In the genomic region with DNA sequence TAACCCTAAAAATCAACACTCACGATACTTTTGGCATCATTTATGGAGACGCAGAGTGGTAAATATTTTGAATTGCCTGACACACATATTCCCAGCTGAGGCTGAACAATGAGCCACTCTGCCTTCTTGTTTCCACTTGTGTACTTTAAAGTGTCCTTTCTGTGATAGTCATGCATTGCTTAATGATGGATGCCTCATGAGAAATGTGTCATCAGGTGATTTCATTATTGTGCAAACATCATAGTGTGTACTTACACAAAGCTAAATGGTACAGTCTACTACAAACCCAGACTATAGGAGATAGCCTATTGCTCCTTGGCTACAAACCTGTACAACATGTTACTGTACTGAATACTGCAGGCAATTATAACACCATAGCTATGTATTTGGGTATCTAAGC, we compare ENCODE assay signal across 16 cellular contexts. TPM values are rescaled to one million over a fixed set of nuclear protein-coding genes. Genes with fewer than 3 reads are reported as not detected.
DNase-seq lines count a peak whose midpoint lies in the region; ATAC-seq, FAIRE-seq and TF ChIP-seq lines count a peak whose summit lies in the region.
"Had no signal": no experiment of that assay in that cellular context is flagged by ENCODE, and none has a peak within 500 bp of the region (broad histone marks: within the 10 kb centered on the region; RNA-seq: fewer than 3 reads in every experiment).

No MANE protein-coding gene starts in this region.

- H3K27me3 ChIP-seq in Panc1 (ENCODE audit: control insufficient read depth, insufficient read depth, low read length): no peaks in the 10 kb centered on the region
- H3K27me3 ChIP-seq in small intestine (ENCODE audit: control insufficient read depth in 2 of 2, insufficient read depth in 2 of 2, low read length in 2 of 2): no peaks in the 10 kb centered on the region

- in situ Hi-C loops in Panc1 (cut with HindIII; ENCODE audit: low pct_unique_long_range_greater_than_20kb, low sequenced_read_pairs): no loop called here

- 83 to 90% (median 89%) methylated on average over 2 of the region's 2 CpGs for WGBS in small intestine, 3 donors

- no peak for FAIRE-seq in small intestine (lab: Jason Lieb, UNC)
- FAIRE-seq: GM12891 had no signal

- POLR2A ChIA-PET in Panc1 (lab: Charles Lee): no interaction called here

- H3K9me3 ChIP-seq in Panc1 (ENCODE audit: control insufficient read depth, insufficient read depth, low read depth, low read length): no peaks in the 10 kb centered on the region
- H3K9me3 ChIP-seq in small intestine (ENCODE audit: control insufficient read depth, low read depth): no peaks in the 10 kb centered on the region

- no peak for TF ChIP-seq CTCF in Panc1 (IDR thresholded peaks at IDR 0.05)

- BruUV-seq in Panc1 (replicated peaks; lab: Mats Ljungman, UMichigan): no TSS peak

- H3K4me3 ChIP-seq in Panc1 (ENCODE audit: low read depth in 2 of 2, low read length in 2 of 2) (no peak overlapping the region), small intestine (ENCODE audit: low read depth in 1 of 2, low read length in 2 of 2) (no peak overlapping the region)

- H3K4me1 ChIP-seq in Panc1 (ENCODE audit: control insufficient read depth, insufficient read depth, low read length): 0 out of 2 replicates have a peak, but pooled peaks cover 2% of the 10 kb centered on the region
- H3K4me1 ChIP-seq in small intestine (ENCODE audit: control insufficient read depth in 2 of 2, insufficient read depth in 1 of 2, low read depth in 1 of 2, low read length in 1 of 2): no peaks in the 10 kb centered on the region

- H3K36me3 ChIP-seq in Panc1 (ENCODE audit: control insufficient read depth, insufficient read depth, low read length) (peaks cover 3% of the 10 kb centered on the region; the same call in 1 of the 2 replicates), small intestine (ENCODE audit: control insufficient read depth in 2 of 2, insufficient read depth in 2 of 2, low read length in 2 of 2) (peaks cover 0 to 2% of the 10 kb centered on the region in 2 donors)

- DNase-seq in SIG-M5 treated with dmso at 0.1 percent for 504 hours (lab: John Stamatoyannopoulos, UW; ENCODE audit: unreplicated experiment) (peak; percentile 25), SIG-M5 (lab: John Stamatoyannopoulos, UW) (no peak), Panc1 (ENCODE audit: low read depth, low spot score) (peak; percentile 99), fibroblast of peridontal ligament (ENCODE audit: extremely low read depth) (peak; percentile 64), small intestine (peak; percentile 8)
- no peak for DNase-seq in stimulated activated CD4-positive, alpha-beta T cell treated with anti-CD3 and anti-CD28 coated beads, Interleukin-4, amount 100 ng/mL, for 1 hour
- DNase-seq in activated CD8-positive, alpha-beta memory T cell treated with anti-CD3 and anti-CD28 coated beads for 24 hours: no peak
- DNase-seq: activated CD4-positive, alpha-beta T cell treated with anti-CD3 and anti-CD28 coated beads, Interleukin-2, amount 50 U/mL, for 1 hour; activated naive CD8-positive, alpha-beta T cell treated with anti-CD3 and anti-CD28 coated beads for 36 hours; C1 segment of cervical spinal cord; mesendoderm; Right ventricle myocardium superior; stimulated activated CD8-positive, alpha-beta memory T cell treated with anti-CD3 and anti-CD28 coated beads, Interleukin-4, amount 100 ng/mL, for 48 hours had no signal

- peak; percentile 95 for ATAC-seq in Panc1
- no peak for ATAC-seq in HG02798 (IDR thresholded peaks at IDR 0.05; ENCODE audit: poor library complexity, unreplicated experiment)

- intact Hi-C loops in Panc1 (cut with micrococcal nuclease; ENCODE audit: unreplicated experiment): no loop called here

- CTCF ChIA-PET in Panc1 (lab: Charles Lee): no interaction called here

- H3K27ac ChIP-seq in Panc1 (ENCODE audit: low read length) (no peak overlapping the region), small intestine (ENCODE audit: low read depth in 1 of 2, low read length in 1 of 2) (no peak overlapping the region)

RNA-seq across cellular contexts. Expression of gene MRE11, which starts 44.2 kb away (rescaled TPM):
- 35.0 TPM for total RNA-seq in Panc1 (2021; ENCODE audit: unreplicated experiment)
- 12.6 TPM for polyA plus RNA-seq in Panc1 (2012; ENCODE audit: insufficient read length)
- polyA plus RNA-seq in small intestine: 1 to 10 TPM; 1.1 to 4.8 (median 2.9) TPM

RNA-seq across cellular contexts. Expression of gene ANKRD49, which starts 44.3 kb away (rescaled TPM):
- 15.4 TPM for total RNA-seq in Panc1 (2021; ENCODE audit: unreplicated experiment)
- polyA plus RNA-seq in Panc1 (2012; ENCODE audit: insufficient read length): 8.7 TPM
- 10 to 100 TPM; 14.2 to 33.8 (median 23.3) TPM for polyA plus RNA-seq in small intestine

RNA-seq across cellular contexts. Expression of gene GPR83, which starts 48.2 kb away (rescaled TPM):
- total RNA-seq in Panc1 (2021; ENCODE audit: unreplicated experiment): 0.05 TPM
- polyA plus RNA-seq in Panc1 (2012; ENCODE audit: insufficient read length): 0.12 TPM
- polyA plus RNA-seq in small intestine: under 1 TPM in 1 of 3 donors, not detected in 2; 0.13 TPM
- total RNA-seq: skeletal muscle tissue had no signal

Comparison
In these comparisons a context has a peak if more than half of its experiments do, and no peak if none do; other contexts are left out.
1. DNase-seq: peak in SIG-M5 treated with dmso at 0.1 percent for 504 hours (single experiment), Panc1 (single experiment), fibroblast of peridontal ligament (single experiment) and small intestine (single experiment); none in SIG-M5 (single experiment), stimulated activated CD4-positive, alpha-beta T cell treated with anti-CD3 and anti-CD28 coated beads, Interleukin-4, amount 100 ng/mL, for 1 hour (single experiment) and activated CD8-positive, alpha-beta memory T cell treated with anti-CD3 and anti-CD28 coated beads for 24 hours (single experiment).